ENCODE assay signal across 28 cellular contexts in the genomic region with DNA sequence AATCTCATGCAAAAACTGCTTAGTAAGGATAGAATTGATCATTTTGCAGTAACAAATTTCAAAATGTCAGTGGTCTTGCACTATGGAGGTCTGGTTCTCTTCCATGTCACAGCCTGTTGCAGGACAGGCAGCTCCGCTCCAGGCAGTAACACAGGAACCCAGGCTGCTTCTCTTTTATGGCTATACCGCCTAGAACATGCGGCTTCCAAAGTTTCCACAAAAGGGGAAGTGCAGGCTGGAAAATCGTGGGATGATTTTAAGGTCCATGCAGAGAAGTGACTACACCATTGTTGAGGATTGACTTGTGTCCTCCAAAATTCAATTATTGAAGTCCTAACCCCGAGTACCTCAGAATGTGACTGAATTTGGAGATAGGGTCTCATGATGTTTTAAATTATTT.
"Had no signal": no experiment of that assay in that cellular context is flagged by ENCODE, and none has a peak within 500 bp of the region (broad histone marks: within the 10 kb centered on the region; RNA-seq: fewer than 3 reads in every experiment).

No MANE protein-coding gene starts in this region.

- H3K4me3 ChIP-seq: coronary artery, gastrocnemius medialis, lung, mucosa of descending colon, prostate gland, right atrium auricular region, smooth muscle cell, stomach, thyroid gland had no signal

- DNase-seq: dermis blood vessel endothelial cell; effector memory CD8-positive, alpha-beta T cell; foreskin fibroblast; gastrocnemius medialis; kidney; mucosa of descending colon; naive B cell; nephron progenitor cell; nucleus accumbens; stimulated activated CD4-positive, alpha-beta T cell treated with anti-CD3 and anti-CD28 coated beads, Interleukin-12 subunit alpha, Interleukin-12 subunit beta, amount 100 ng/mL, for 4 hours; stimulated activated CD4-positive, alpha-beta T cell treated with anti-CD3 and anti-CD28 coated beads, Interleukin-1b, Interleukin-23, amount 100 ng/mL, for 48 hours; stimulated activated CD4-positive, alpha-beta T cell treated with anti-CD3 and anti-CD28 coated beads, Interleukin-4, amount 100 ng/mL, for 1 hour; stimulated activated naive CD4-positive, alpha-beta T cell treated with Interleukin-2 at 50 U/mL for 16 hours; stomach; thyroid gland; trophoblast cell had no signal

- H3K4me3 Mint-ChIP-seq: memory B cell; mesothelial cell of epicardium; naive B cell; nephron progenitor cell; stimulated activated effector memory CD8-positive, alpha-beta T cell treated with anti-CD3 and anti-CD28 coated beads, Interleukin-12 subunit alpha, Interleukin-12 subunit beta, amount 100 ng/mL, for 72 hours had no signal

- H3K27me3 ChIP-seq: right atrium auricular region, thyroid gland had no signal

- H3K36me3 ChIP-seq: gastrocnemius medialis, prostate gland, right atrium auricular region, stomach, thyroid gland had no signal

- H3K27ac ChIP-seq: coronary artery, epithelial cell of prostate, gastrocnemius medialis, prostate gland, right atrium auricular region, stomach, thyroid gland had no signal

- H3K27ac Mint-ChIP-seq: effector memory CD8-positive, alpha-beta T cell; memory B cell; mesothelial cell of epicardium; naive B cell; nephron progenitor cell; stimulated activated effector memory CD8-positive, alpha-beta T cell treated with anti-CD3 and anti-CD28 coated beads, Interleukin-12 subunit alpha, Interleukin-12 subunit beta, amount 100 ng/mL, for 72 hours had no signal

- H3K4me1 Mint-ChIP-seq: memory B cell, mesothelial cell of epicardium, naive B cell, nephron progenitor cell had no signal

- ATAC-seq: effector memory CD8-positive, alpha-beta T cell; esophagus mucosa; gastrocnemius medialis; left lobe of liver; mucosa of descending colon; sciatic nerve; stimulated activated effector memory CD8-positive, alpha-beta T cell treated with anti-CD3 and anti-CD28 coated beads, Interleukin-12 subunit alpha, Interleukin-12 subunit beta, amount 100 ng/mL, for 72 hours had no signal

- H3K9me3 ChIP-seq: mucosa of descending colon, prostate gland, thyroid gland had no signal

- H3K9me3 Mint-ChIP-seq: stimulated activated effector memory CD8-positive, alpha-beta T cell treated with anti-CD3 and anti-CD28 coated beads, Interleukin-12 subunit alpha, Interleukin-12 subunit beta, amount 100 ng/mL, for 72 hours had no signal

- H3K36me3 Mint-ChIP-seq: memory B cell; mesothelial cell of epicardium; stimulated activated effector memory CD8-positive, alpha-beta T cell treated with anti-CD3 and anti-CD28 coated beads, Interleukin-12 subunit alpha, Interleukin-12 subunit beta, amount 100 ng/mL, for 72 hours had no signal
